ENCODE assay signal across 10 cellular contexts in the genomic region with DNA sequence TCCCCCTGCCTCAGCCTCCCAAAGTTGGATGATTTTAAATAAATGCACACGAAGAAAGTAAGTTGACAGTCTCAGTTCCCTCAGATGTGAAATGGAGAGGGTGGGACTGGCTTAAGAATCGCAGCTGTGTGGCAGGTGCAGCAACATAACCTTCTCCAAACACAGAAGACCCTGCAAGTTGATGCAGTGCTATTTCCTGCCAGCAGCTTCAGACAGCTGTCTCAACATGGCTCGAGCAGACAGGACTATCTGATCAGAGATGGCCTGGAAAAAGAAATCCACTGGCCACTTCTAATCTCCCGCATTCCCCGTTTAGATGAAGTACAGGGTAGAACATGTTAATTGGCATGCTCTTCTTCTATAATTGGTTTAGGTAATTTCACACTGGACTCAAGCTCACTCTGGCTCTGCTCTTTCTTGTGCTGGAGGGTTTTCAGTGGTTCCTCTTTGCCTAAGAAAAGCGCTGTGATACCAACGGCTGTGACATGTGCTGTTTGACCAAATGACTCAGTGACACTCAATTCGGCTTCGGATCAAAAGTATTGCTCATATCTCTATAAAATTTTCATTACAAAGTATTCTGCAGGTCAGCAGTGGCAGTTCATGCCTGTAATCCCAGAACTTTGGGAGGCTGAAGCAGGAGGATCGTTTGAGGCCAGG. TPM values are rescaled to one million over a fixed set of nuclear protein-coding genes. Genes with fewer than 3 reads are reported as not detected.
A peak's percentile ranks its signal among the peaks of the same experiment; 100 is the strongest.
DNase-seq lines count a peak whose midpoint lies in the region; ATAC-seq and TF ChIP-seq lines count a peak whose summit lies in the region.
"Had no signal": no experiment of that assay in that cellular context is flagged by ENCODE, and none has a peak within 500 bp of the region (broad histone marks: within the 10 kb centered on the region; RNA-seq: fewer than 3 reads in every experiment).

No MANE protein-coding gene starts in this region.

- H2AFZ ChIP-seq in Karpas-422 (ENCODE audit: low read length) = peak overlapping the region; percentile 17; the same call in 1 of the 2 replicates
- no peak overlapping the region for H2AFZ ChIP-seq in MM.1S (ENCODE audit: low read length)
- H2AFZ ChIP-seq: PC-9 had no signal

- H3F3A ChIP-seq in MM.1S (ENCODE audit: insufficient read depth, low read length) = no peaks in the 10 kb centered on the region

- no peaks in the 10 kb centered on the region for H3K4me1 Mint-ChIP-seq in activated CD8-positive, alpha-beta T cell treated with anti-CD3 and anti-CD28 coated beads, Interleukin-2, amount 10 ng/mL, durations not matched to agents 7 days and 5 days (ENCODE audit: low read depth)
- H3K4me1 Mint-ChIP-seq in CD8-positive, alpha-beta T cell (ENCODE audit: low read depth) = peaks cover 7% of the 10 kb centered on the region

- H3K4me3 ChIP-seq in Karpas-422 (ENCODE audit: low read length) (no peak overlapping the region), heart right ventricle (no peak overlapping the region), MM.1S (ENCODE audit: low read length) (no peak overlapping the region)
- H3K4me3 ChIP-seq in CD8-positive, alpha-beta T cell (ENCODE audit: low read depth, low read length) = no peak overlapping the region
- H3K4me3 ChIP-seq: PC-9 had no signal

- peaks cover 24% of the 10 kb centered on the region for H3K4me1 ChIP-seq in Karpas-422 (ENCODE audit: low read length)
- H3K4me1 ChIP-seq in heart right ventricle = peaks cover 0 to 60% (median 27%) of the 10 kb centered on the region in 9 donors
- H3K4me1 ChIP-seq in MM.1S (ENCODE audit: low read length) = 0 out of 2 replicates have a peak, but pooled peaks cover 2% of the 10 kb centered on the region
- H3K4me1 ChIP-seq in CD8-positive, alpha-beta T cell (ENCODE audit: insufficient read depth, low read length) = no peaks in the 10 kb centered on the region

- TF ChIP-seq CTCF in heart right ventricle (IDR thresholded peaks at IDR 0.05) (no peak), MM.1S (IDR thresholded peaks at IDR 0.05; ENCODE audit: low read length) (no peak)
- TF ChIP-seq CTCF in CD8-positive, alpha-beta T cell (IDR thresholded peaks at IDR 0.05) = no peak

- intact Hi-C loops in heart right ventricle (cut with DNase I) = loop anchor here in 6 of 10 donors (5.0 to 10.0 kb wide), 5 partner anchors 38 to 68 kb away; partner anchors contain the start of genes MYL12A (in 4 of the 6) and MYOM1 (in 1 of the 6)
- intact Hi-C loops in CD8-positive, alpha-beta T cell (cut with DNase I, micrococcal nuclease) = no loop called here

- H3K9me3 ChIP-seq in Karpas-422 (ENCODE audit: low read length) (no peaks in the 10 kb centered on the region), heart right ventricle (no peaks in the 10 kb centered on the region), MM.1S (replicated peaks; ENCODE audit: insufficient read depth, low read length) (no peaks in the 10 kb centered on the region)
- no peaks in the 10 kb centered on the region for H3K9me3 ChIP-seq in CD8-positive, alpha-beta T cell (ENCODE audit: low read length)

- ATAC-seq in GM18505 (IDR thresholded peaks at IDR 0.05; ENCODE audit: unreplicated experiment) (peak; percentile 31), GM21619 (IDR thresholded peaks at IDR 0.05; ENCODE audit: unreplicated experiment) (peak; percentile 37), heart right ventricle (peak in 6 of 8 donors; percentile 9 to 31 (median 14))
- ATAC-seq in activated CD8-positive, alpha-beta T cell treated with anti-CD3 and anti-CD28 coated beads, Interleukin-2, amount 10 ng/mL, durations not matched to agents 7 days and 5 days = no peak
- ATAC-seq in CD8-positive, alpha-beta T cell = no peak
- ATAC-seq: activated naive CD8-positive, alpha-beta T cell treated with anti-CD3 and anti-CD28 coated beads, Interleukin-2, amount 50 U/mL, for 24 hours had no signal

- H3K36me3 ChIP-seq in Karpas-422 (ENCODE audit: insufficient read depth, low read length) (no peaks in the 10 kb centered on the region), heart right ventricle (peaks cover 0 to 52% (median 0%) of the 10 kb centered on the region in 9 donors), MM.1S (replicated peaks; ENCODE audit: insufficient read depth, low read length) (no peaks in the 10 kb centered on the region)
- H3K36me3 ChIP-seq in CD8-positive, alpha-beta T cell (ENCODE audit: insufficient read depth, low read length) = no peaks in the 10 kb centered on the region

- CTCF ChIA-PET in activated CD8-positive, alpha-beta T cell treated with anti-CD3 and anti-CD28 coated beads, Interleukin-2, amount 10 ng/mL, durations not matched to agents 7 days and 5 days (lab: Charles Lee) = interaction anchor here (0.6 to 2.8 kb wide), 9 partner anchors 12 to 302 kb away, joined by 3 to 10 read pairs (median 3); no protein-coding TSS in a partner anchor
- CTCF ChIA-PET in CD8-positive, alpha-beta T cell (lab: Charles Lee) = interaction anchor here (1.2 to 1.8 kb wide), 4 partner anchors 28 to 185 kb away, joined by 3 to 5 read pairs (median 4); no protein-coding TSS in a partner anchor

- H3K36me3 Mint-ChIP-seq in activated CD8-positive, alpha-beta T cell treated with anti-CD3 and anti-CD28 coated beads, Interleukin-2, amount 10 ng/mL, durations not matched to agents 7 days and 5 days (ENCODE audit: low read depth) = no peaks in the 10 kb centered on the region
- H3K36me3 Mint-ChIP-seq in CD8-positive, alpha-beta T cell = peaks cover 6% of the 10 kb centered on the region

- no peak overlapping the region for H3K9ac ChIP-seq in Karpas-422 (ENCODE audit: low read length)
- H3K9ac ChIP-seq in MM.1S (ENCODE audit: low read length) = no peak overlapping the region

- DNase-seq in Karpas-422 (peak; percentile 54), heart right ventricle (no peak), MM.1S (no peak)
- DNase-seq in activated CD8-positive, alpha-beta T cell treated with anti-CD3 and anti-CD28 coated beads, Interleukin-2, amount 10 ng/mL, durations not matched to agents 7 days and 5 days = no peak
- no peak for DNase-seq in activated effector memory CD4-positive, alpha-beta T cell treated with Interleukin-2 at 50 U/mL for 16 hours
- no peak for DNase-seq in CD8-positive, alpha-beta T cell
- DNase-seq: activated naive CD8-positive, alpha-beta T cell treated with anti-CD3 and anti-CD28 coated beads, Interleukin-2, amount 50 U/mL, for 24 hours; PC-9 had no signal

- H3K27me3 ChIP-seq in Karpas-422 (ENCODE audit: low read length) = no peaks in the 10 kb centered on the region
- no peaks in the 10 kb centered on the region for H3K27me3 ChIP-seq in heart right ventricle
- no peaks in the 10 kb centered on the region for H3K27me3 ChIP-seq in MM.1S (replicated peaks; ENCODE audit: insufficient read depth, low read length)
- H3K27me3 ChIP-seq in CD8-positive, alpha-beta T cell (ENCODE audit: insufficient read depth, low read length) = no peaks in the 10 kb centered on the region

- no peak overlapping the region for H3K4me3 Mint-ChIP-seq in activated CD8-positive, alpha-beta T cell treated with anti-CD3 and anti-CD28 coated beads, Interleukin-2, amount 10 ng/mL, durations not matched to agents 7 days and 5 days
- no peak overlapping the region for H3K4me3 Mint-ChIP-seq in CD8-positive, alpha-beta T cell
- H3K4me3 Mint-ChIP-seq: activated naive CD8-positive, alpha-beta T cell treated with anti-CD3 and anti-CD28 coated beads, Interleukin-2, amount 50 U/mL, for 24 hours had no signal

- 44 to 52% methylated on average over 10 of the region's 10 CpGs for WGBS in heart right ventricle, 2 donors

- H3K4me2 ChIP-seq in Karpas-422 (ENCODE audit: low read depth, low read length, poor library complexity, severe bottlenecking) (no peak overlapping the region), MM.1S (ENCODE audit: low read depth, low read length) (no peak overlapping the region; the same call in 1 of the 2 replicates)
- H3K4me2 ChIP-seq: PC-9 had no signal

- no peak for TF ChIP-seq POLR2A in GM18505 (IDR thresholded peaks at IDR 0.05; ENCODE audit: borderline replicate concordance, extremely low read depth, insufficient read depth, insufficient read length)

- no peak overlapping the region for H3K27ac Mint-ChIP-seq in activated CD8-positive, alpha-beta T cell treated with anti-CD3 and anti-CD28 coated beads, Interleukin-2, amount 10 ng/mL, durations not matched to agents 7 days and 5 days
- H3K27ac Mint-ChIP-seq in CD8-positive, alpha-beta T cell = no peak overlapping the region
- H3K27ac Mint-ChIP-seq: activated naive CD8-positive, alpha-beta T cell treated with anti-CD3 and anti-CD28 coated beads, Interleukin-2, amount 50 U/mL, for 24 hours had no signal

- POLR2A ChIA-PET in activated CD8-positive, alpha-beta T cell treated with anti-CD3 and anti-CD28 coated beads, Interleukin-2, amount 10 ng/mL, durations not matched to agents 7 days and 5 days (lab: Charles Lee) = no interaction called here
- POLR2A ChIA-PET in CD8-positive, alpha-beta T cell (lab: Charles Lee) = no interaction called here

- no peaks in the 10 kb centered on the region for H3K9me3 Mint-ChIP-seq in activated CD8-positive, alpha-beta T cell treated with anti-CD3 and anti-CD28 coated beads, Interleukin-2, amount 10 ng/mL, durations not matched to agents 7 days and 5 days (ENCODE audit: insufficient read depth)
- H3K9me3 Mint-ChIP-seq in CD8-positive, alpha-beta T cell = no peaks in the 10 kb centered on the region
- H3K9me3 Mint-ChIP-seq: activated naive CD8-positive, alpha-beta T cell treated with anti-CD3 and anti-CD28 coated beads, Interleukin-2, amount 50 U/mL, for 24 hours had no signal

- H3K79me2 ChIP-seq in Karpas-422 (ENCODE audit: low read length) (no peaks in the 10 kb centered on the region), MM.1S (ENCODE audit: low read length) (no peaks in the 10 kb centered on the region)

- H4K20me1 ChIP-seq in Karpas-422 (ENCODE audit: insufficient read depth, low read depth, low read length) (no peaks in the 10 kb centered on the region), MM.1S (ENCODE audit: insufficient read depth, low read length) (no peaks in the 10 kb centered on the region)

- no peaks in the 10 kb centered on the region for H3K27me3 Mint-ChIP-seq in activated CD8-positive, alpha-beta T cell treated with anti-CD3 and anti-CD28 coated beads, Interleukin-2, amount 10 ng/mL, durations not matched to agents 7 days and 5 days (ENCODE audit: low read depth)
- no peaks in the 10 kb centered on the region for H3K27me3 Mint-ChIP-seq in CD8-positive, alpha-beta T cell (ENCODE audit: low read depth)
- H3K27me3 Mint-ChIP-seq: activated naive CD8-positive, alpha-beta T cell treated with anti-CD3 and anti-CD28 coated beads, Interleukin-2, amount 50 U/mL, for 24 hours had no signal

- peak overlapping the region; percentile 40 for H3K27ac ChIP-seq in Karpas-422 (ENCODE audit: low read length)
- H3K27ac ChIP-seq in heart right ventricle = peak overlapping the region in 8 of 10 donors; percentile 6 to 85 (median 60)
- H3K27ac ChIP-seq in MM.1S (ENCODE audit: low read length) = no peak overlapping the region
- H3K27ac ChIP-seq in CD8-positive, alpha-beta T cell (ENCODE audit: low read depth, low read length) = no peak overlapping the region
- H3K27ac ChIP-seq: PC-9 had no signal

- H3K9me2 ChIP-seq in Karpas-422 (replicated peaks; ENCODE audit: insufficient read depth, low read length) (no peaks in the 10 kb centered on the region), MM.1S (replicated peaks; ENCODE audit: insufficient read depth, low read length) (no peaks in the 10 kb centered on the region)

RNA-seq across cellular contexts. Expression of gene MYOM1, which starts 40.2 kb away (rescaled TPM):
- total RNA-seq in Karpas-422 (2014; rRNA removed; shearing (Covaris generic); ENCODE audit: low replicate concordance) = 0.04 TPM in 1 of 2 replicates, not detected in the other
- 1,000 to 10,000 TPM in 4 of 10 donors, 100 to 1,000 TPM in 6; 514 to 1,558 (median 939) TPM for total RNA-seq in heart right ventricle
- polyA plus RNA-seq in heart right ventricle = 100 to 1,000 TPM in 1 of 2 donors, 10 to 100 TPM in 1; 94.4 to 174 TPM
- 1 to 10 TPM; 1.3 to 1.5 TPM for total RNA-seq in activated CD8-positive, alpha-beta T cell treated with anti-CD3 and anti-CD28 coated beads, Interleukin-2, amount 10 ng/mL, durations not matched to agents 7 days and 5 days
- 1 to 10 TPM; 2.7 to 3.3 TPM for total RNA-seq in CD8-positive, alpha-beta T cell

Comparison
In these comparisons a context has a peak if more than half of its experiments do, and no peak if none do; other contexts are left out.
1. ATAC-seq: peak in GM18505 (single experiment), GM21619 (single experiment) and heart right ventricle (6 of 8); none in activated CD8-positive, alpha-beta T cell treated with anti-CD3 and anti-CD28 coated beads, Interleukin-2, amount 10 ng/mL, durations not matched to agents 7 days and 5 days (single experiment) and CD8-positive, alpha-beta T cell (single experiment).
2. H3K27ac ChIP-seq: peak in Karpas-422 (single experiment) and heart right ventricle (8 of 10); none in MM.1S (single experiment) and CD8-positive, alpha-beta T cell (single experiment).
3. RNA of gene MYOM1, which starts 40.2 kb away (total RNA-seq): 514 to 1,558 TPM in heart right ventricle; 2.7 to 3.3 TPM in CD8-positive, alpha-beta T cell, 1.3 to 1.5 TPM in activated CD8-positive, alpha-beta T cell treated with anti-CD3 and anti-CD28 coated beads, Interleukin-2, amount 10 ng/mL, durations not matched to agents 7 days and 5 days and 0.04 TPM in Karpas-422; every median in the first group is over 100 times any median in the second.
4. intact Hi-C loops: an anchor here in heart right ventricle (5.0 to 10.0 kb wide); none called in CD8-positive, alpha-beta T cell.